Comparison of ENCODE assay signal across 8 cellular contexts in the genomic region with DNA sequence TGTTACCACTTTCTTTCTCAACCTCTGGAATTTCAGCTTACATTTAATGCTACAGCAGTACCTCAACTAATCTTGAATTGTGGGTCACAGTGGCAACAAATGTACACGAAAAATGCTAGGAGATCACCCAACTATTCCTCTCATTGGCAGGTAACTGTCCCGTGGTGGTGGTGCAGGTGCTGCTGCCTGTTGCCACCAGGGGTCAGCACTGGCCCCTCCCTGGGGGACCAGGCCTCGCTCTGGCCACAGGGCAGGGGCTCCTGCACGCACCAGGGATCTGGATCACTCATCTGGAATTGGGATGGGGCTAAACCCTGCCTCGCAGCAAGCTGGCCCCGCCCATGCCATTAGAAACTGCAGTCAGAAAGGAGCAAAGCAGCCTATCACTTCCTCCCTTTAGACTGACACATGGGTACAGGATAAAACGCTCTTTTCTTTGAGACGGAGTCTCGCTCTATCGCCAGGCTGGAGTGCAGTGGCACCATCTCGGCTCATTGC. TPM values are rescaled to one million over a fixed set of nuclear protein-coding genes. Genes with fewer than 3 reads are reported as not detected.
A peak's percentile ranks its signal among the peaks of the same experiment; 100 is the strongest.
DNase-seq lines count a peak whose midpoint lies in the region; ATAC-seq and TF ChIP-seq lines count a peak whose summit lies in the region.

No MANE protein-coding gene starts in this region.

- peak overlapping the region in 1 of 3 donors; percentile 75 for H3K27ac Mint-ChIP-seq in CD4-positive, CD25-positive, alpha-beta regulatory T cell

- peaks cover 0 to 14% (median 1%) of the 10 kb centered on the region in 4 donors for H3K4me1 Mint-ChIP-seq in CD4-positive, CD25-positive, alpha-beta regulatory T cell

- in situ Hi-C loops in HAP-1 (cut with MboI; ENCODE audit: low sequenced_read_pairs), result loop anchor here (5.0 kb wide), 1 partner anchor 201 kb away; no protein-coding TSS in a partner anchor

- peaks cover 8% of the 10 kb centered on the region for H3K36me3 Mint-ChIP-seq in CD4-positive, CD25-positive, alpha-beta regulatory T cell

- peak in 2 of 3 donors; percentile 48 to 49 for DNase-seq in CD4-positive, CD25-positive, alpha-beta regulatory T cell
- DNase-seq in HAP-1 (ENCODE audit: low spot score in 2 of 2) (peak; percentile 76 to 90), amniotic stem cell (lab: John Stamatoyannopoulos, UW) (peak; percentile 35), hepatic stellate cell (ENCODE audit: low spot score) (peak; percentile 88)
- peak; percentile 11 to 37 for DNase-seq in stimulated activated CD4-positive, alpha-beta T cell treated with anti-CD3 and anti-CD28 coated beads, Interleukin-12 subunit alpha, Interleukin-12 subunit beta, amount 100 ng/mL, for 24 hours (ENCODE audit: low read depth in 2 of 2)

- no peaks in the 10 kb centered on the region for H3K27me3 Mint-ChIP-seq in CD4-positive, CD25-positive, alpha-beta regulatory T cell

- no peaks in the 10 kb centered on the region for H3K9me3 Mint-ChIP-seq in CD4-positive, CD25-positive, alpha-beta regulatory T cell

- H3K9me3 ChIP-seq in CD4-positive, CD25-positive, alpha-beta regulatory T cell (ENCODE audit: control insufficient read depth in 2 of 2, low read length in 2 of 2), result no peaks in the 10 kb centered on the region
- no peaks in the 10 kb centered on the region for H3K9me3 ChIP-seq in HAP-1

- peak overlapping the region in 2 of 4 donors; percentile 8 to 33 for H3K4me3 Mint-ChIP-seq in CD4-positive, CD25-positive, alpha-beta regulatory T cell

- peaks cover 9% of the 10 kb centered on the region for H3K36me3 ChIP-seq in CD4-positive, CD25-positive, alpha-beta regulatory T cell (ENCODE audit: control insufficient read depth, insufficient read depth, low read length)
- H3K36me3 ChIP-seq in HAP-1 (replicated peaks), result peaks cover 20% of the 10 kb centered on the region

- H3K4me1 ChIP-seq in CD4-positive, CD25-positive, alpha-beta regulatory T cell (ENCODE audit: control insufficient read depth, insufficient read depth, low read length, poor library complexity, severe bottlenecking), result peaks cover 2% of the 10 kb centered on the region
- no peaks in the 10 kb centered on the region for H3K4me1 ChIP-seq in HAP-1

- peak; percentile 66 to 76 for ATAC-seq in CD4-positive, CD25-positive, alpha-beta regulatory T cell (ENCODE audit: low read depth in 2 of 2)
- ATAC-seq in SK-N-SH treated with all-trans-retinoic acid at 6 μM for 48 hours, result peak; percentile 92
- ATAC-seq in GM21447 (IDR thresholded peaks at IDR 0.05; ENCODE audit: unreplicated experiment), result no peak
- no peak for ATAC-seq in HG02852 (IDR thresholded peaks at IDR 0.05; ENCODE audit: unreplicated experiment)

- no peak overlapping the region for H3K27ac ChIP-seq in CD4-positive, CD25-positive, alpha-beta regulatory T cell (ENCODE audit: insufficient read depth, low read length, poor library complexity, severe bottlenecking)

- no peaks in the 10 kb centered on the region for H3K27me3 ChIP-seq in CD4-positive, CD25-positive, alpha-beta regulatory T cell (ENCODE audit: control insufficient read depth, insufficient read depth, low read length)
- H3K27me3 ChIP-seq in HAP-1 (ENCODE audit: low read depth), result no peaks in the 10 kb centered on the region

- no peak overlapping the region for H3K4me3 ChIP-seq in CD4-positive, CD25-positive, alpha-beta regulatory T cell (ENCODE audit: low read depth, low read length)
- H3K4me3 ChIP-seq in HAP-1, result no peak overlapping the region

TF ChIP-seq in SK-N-SH treated with all-trans-retinoic acid at 6 μM for 48 hours, 23 proteins besides CTCF, POLR2A, EP300 and RAD21:
- TF ChIP-seq, protein P1, sequence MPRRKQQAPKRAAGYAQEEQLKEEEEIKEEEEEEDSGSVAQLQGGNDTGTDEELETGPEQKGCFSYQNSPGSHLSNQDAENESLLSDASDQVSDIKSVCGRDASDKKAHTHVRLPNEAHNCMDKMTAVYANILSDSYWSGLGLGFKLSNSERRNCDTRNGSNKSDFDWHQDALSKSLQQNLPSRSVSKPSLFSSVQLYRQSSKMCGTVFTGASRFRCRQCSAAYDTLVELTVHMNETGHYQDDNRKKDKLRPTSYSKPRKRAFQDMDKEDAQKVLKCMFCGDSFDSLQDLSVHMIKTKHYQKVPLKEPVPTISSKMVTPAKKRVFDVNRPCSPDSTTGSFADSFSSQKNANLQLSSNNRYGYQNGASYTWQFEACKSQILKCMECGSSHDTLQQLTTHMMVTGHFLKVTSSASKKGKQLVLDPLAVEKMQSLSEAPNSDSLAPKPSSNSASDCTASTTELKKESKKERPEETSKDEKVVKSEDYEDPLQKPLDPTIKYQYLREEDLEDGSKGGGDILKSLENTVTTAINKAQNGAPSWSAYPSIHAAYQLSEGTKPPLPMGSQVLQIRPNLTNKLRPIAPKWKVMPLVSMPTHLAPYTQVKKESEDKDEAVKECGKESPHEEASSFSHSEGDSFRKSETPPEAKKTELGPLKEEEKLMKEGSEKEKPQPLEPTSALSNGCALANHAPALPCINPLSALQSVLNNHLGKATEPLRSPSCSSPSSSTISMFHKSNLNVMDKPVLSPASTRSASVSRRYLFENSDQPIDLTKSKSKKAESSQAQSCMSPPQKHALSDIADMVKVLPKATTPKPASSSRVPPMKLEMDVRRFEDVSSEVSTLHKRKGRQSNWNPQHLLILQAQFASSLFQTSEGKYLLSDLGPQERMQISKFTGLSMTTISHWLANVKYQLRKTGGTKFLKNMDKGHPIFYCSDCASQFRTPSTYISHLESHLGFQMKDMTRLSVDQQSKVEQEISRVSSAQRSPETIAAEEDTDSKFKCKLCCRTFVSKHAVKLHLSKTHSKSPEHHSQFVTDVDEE (CRISPR knock-in tag; IDR thresholded peaks at IDR 0.05), result no peak
- TF ChIP-seq ESRRG (CRISPR knock-in tag; IDR thresholded peaks at IDR 0.05) (no peak), CSDC2 (CRISPR knock-in tag; IDR thresholded peaks at IDR 0.05) (no peak), GLIS3 (CRISPR knock-in tag; IDR thresholded peaks at IDR 0.05) (no peak), ZC3H10 (CRISPR knock-in tag; IDR thresholded peaks at IDR 0.05) (no peak)
- TF ChIP-seq, protein P2, sequence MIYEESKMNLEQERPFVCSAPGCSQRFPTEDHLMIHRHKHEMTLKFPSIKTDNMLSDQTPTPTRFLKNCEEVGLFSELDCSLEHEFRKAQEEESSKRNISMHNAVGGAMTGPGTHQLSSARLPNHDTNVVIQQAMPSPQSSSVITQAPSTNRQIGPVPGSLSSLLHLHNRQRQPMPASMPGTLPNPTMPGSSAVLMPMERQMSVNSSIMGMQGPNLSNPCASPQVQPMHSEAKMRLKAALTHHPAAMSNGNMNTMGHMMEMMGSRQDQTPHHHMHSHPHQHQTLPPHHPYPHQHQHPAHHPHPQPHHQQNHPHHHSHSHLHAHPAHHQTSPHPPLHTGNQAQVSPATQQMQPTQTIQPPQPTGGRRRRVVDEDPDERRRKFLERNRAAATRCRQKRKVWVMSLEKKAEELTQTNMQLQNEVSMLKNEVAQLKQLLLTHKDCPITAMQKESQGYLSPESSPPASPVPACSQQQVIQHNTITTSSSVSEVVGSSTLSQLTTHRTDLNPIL (CRISPR knock-in tag; IDR thresholded peaks at IDR 0.05; ENCODE audit: low read depth), result no peak

RNA-seq across cellular contexts. Expression of a gene that starts 6.9 kb away (rescaled TPM):
- 81.0 TPM for total RNA-seq in CD4-positive, CD25-positive, alpha-beta regulatory T cell
- 10 to 100 TPM; 63.7 to 79.7 (median 70.7) TPM for polyA plus RNA-seq in CD4-positive, CD25-positive, alpha-beta regulatory T cell

RNA-seq across cellular contexts. Expression of a gene that starts 18.8 kb away (rescaled TPM):
- total RNA-seq in CD4-positive, CD25-positive, alpha-beta regulatory T cell, result 4.6 TPM
- polyA plus RNA-seq in CD4-positive, CD25-positive, alpha-beta regulatory T cell, result 1 to 10 TPM in 1 of 4 donors, under 1 TPM in 3; 0.67 to 1.3 (median 0.97) TPM

RNA-seq across cellular contexts. Expression of a gene that starts 27.6 kb away (rescaled TPM):
- 56.3 TPM for total RNA-seq in CD4-positive, CD25-positive, alpha-beta regulatory T cell
- 10 to 100 TPM; 46.6 to 56.3 (median 54.4) TPM for polyA plus RNA-seq in CD4-positive, CD25-positive, alpha-beta regulatory T cell

Comparison
In these comparisons a context has a peak if more than half of its experiments do, and no peak if none do; other contexts are left out.
1. ATAC-seq: peak in CD4-positive, CD25-positive, alpha-beta regulatory T cell (2 of 2) and SK-N-SH treated with all-trans-retinoic acid at 6 μM for 48 hours (single experiment); none in GM21447 (single experiment) and HG02852 (single experiment).
2. DNase-seq: peak in every context shown above with its lines; median percentile 88 in hepatic stellate cell; 83 in HAP-1; 48 in CD4-positive, CD25-positive, alpha-beta regulatory T cell; 35 in amniotic stem cell; 24 in stimulated activated CD4-positive, alpha-beta T cell treated with anti-CD3 and anti-CD28 coated beads, Interleukin-12 subunit alpha, Interleukin-12 subunit beta, amount 100 ng/mL, for 24 hours.